13 cellular contexts compared by ENCODE assay signal in genomic region chr2:151334082-151334815, GRCh38. TPM values are rescaled to one million over a fixed set of nuclear protein-coding genes. Genes with fewer than 3 reads are reported as not detected.
DNase-seq lines count a peak whose midpoint lies in the region; ATAC-seq, FAIRE-seq and TF ChIP-seq lines count a peak whose summit lies in the region.
"Had no signal": no experiment of that assay in that cellular context is flagged by ENCODE, and none has a peak within 500 bp of the region (broad histone marks: within the 10 kb centered on the region; RNA-seq: fewer than 3 reads in every experiment).

No MANE protein-coding gene starts in this region.

- H3K4me1 ChIP-seq in ACC112 (ENCODE audit: control insufficient read depth, insufficient read depth, low read length, unreplicated experiment), result peaks cover 41% of the 10 kb centered on the region
- no peaks in the 10 kb centered on the region for H3K4me1 ChIP-seq in breast epithelium
- H3K4me1 ChIP-seq in stomach, result peaks cover 0 to 9% (median 4%) of the 10 kb centered on the region in 4 donors

- WGBS in stomach, 5 donors, result 48 to 66% (median 53%) methylated on average over 3 of the region's 3 CpGs

- intact Hi-C loops in breast epithelium (cut with DNase I; ENCODE audit: low total_unique reads) (no loop called here), stomach (cut with DNase I; ENCODE audit: low total_unique reads) (no loop called here)

- H3K27me3 ChIP-seq in ACC112 (ENCODE audit: insufficient read depth, low read length) (no peaks in the 10 kb centered on the region), breast epithelium (no peaks in the 10 kb centered on the region), stomach (no peaks in the 10 kb centered on the region)

- H3K9me3 ChIP-seq in breast epithelium, result no peaks in the 10 kb centered on the region
- H3K9me3 ChIP-seq in stomach, result no peaks in the 10 kb centered on the region

- no peak for TF ChIP-seq EP300 in stomach (IDR thresholded peaks at IDR 0.05)

- TF ChIP-seq CTCF in breast epithelium (IDR thresholded peaks at IDR 0.05), result no peak
- no peak for TF ChIP-seq CTCF in stomach (IDR thresholded peaks at IDR 0.05)
- no peak for TF ChIP-seq CTCF in D721Med (IDR thresholded peaks at IDR 0.05; ENCODE audit: insufficient read depth, missing control alignments)

- H3K4me3 ChIP-seq in ACC112 (ENCODE audit: low read depth, low read length) (no peak overlapping the region), breast epithelium (no peak overlapping the region), stomach (no peak overlapping the region)

- no peak for TF ChIP-seq POLR2A in breast epithelium (IDR thresholded peaks at IDR 0.05)
- no peak for TF ChIP-seq POLR2A in stomach (IDR thresholded peaks at IDR 0.05)

- DNase-seq in HuH-7.5 (ENCODE audit: low spot score) (peak; percentile 20), breast epithelium (ENCODE audit: low spot score in 2 of 2) (no peak), kidney tubule cell (ENCODE audit: low spot score) (peak; percentile 21), stomach (no peak), D721Med (ENCODE audit: insufficient read length, low spot score) (no peak), NCI-H2227 treated with DMSO at 0.1 percent for 48 hours (lab: John Stamatoyannopoulos, UW) (no peak)
- DNase-seq: activated naive CD4-positive, alpha-beta T cell treated with anti-CD3 and anti-CD28 coated beads for 36 hours; C1 segment of cervical spinal cord; H9 had no signal

- peak overlapping the region; percentile 55 for H2AFZ ChIP-seq in ACC112 (ENCODE audit: low read length, unreplicated experiment)

- no peak for ATAC-seq in HG03280 (IDR thresholded peaks at IDR 0.05; ENCODE audit: unreplicated experiment)

- H3K36me3 ChIP-seq in ACC112 (ENCODE audit: insufficient read depth, low read length), result no peaks in the 10 kb centered on the region
- H3K36me3 ChIP-seq in breast epithelium, result no peaks in the 10 kb centered on the region
- H3K36me3 ChIP-seq in stomach, result no peaks in the 10 kb centered on the region

- FAIRE-seq in D721Med (lab: Jason Lieb, UNC), result no peak
- FAIRE-seq: GM18507 had no signal

- H3K27ac ChIP-seq in ACC112 (ENCODE audit: low read depth, low read length), result peak overlapping the region; percentile 79
- peak overlapping the region; percentile 4 to 61 for H3K27ac ChIP-seq in breast epithelium
- H3K27ac ChIP-seq in stomach, result no peak overlapping the region

- H3K79me2 ChIP-seq in ACC112 (ENCODE audit: control insufficient read depth, insufficient read depth, low read length, unreplicated experiment), result no peaks in the 10 kb centered on the region

RNA-seq across cellular contexts. Expression of gene TNFAIP6, which starts 23.1 kb away (rescaled TPM):
- total RNA-seq in breast epithelium, result 10 to 100 TPM in 1 of 3 donors, 1 to 10 TPM in 2; 2.6 to 12.5 (median 5.3) TPM
- 10 to 100 TPM in 1 of 5 donors, 1 to 10 TPM in 2, not detected in 2; 3.0 to 10.5 (median 9.9) TPM for total RNA-seq in stomach
- polyA plus RNA-seq in stomach, result 1 to 10 TPM in 2 of 3 donors, under 1 TPM in 1; 0.73 to 6.0 (median 4.3) TPM
- total RNA-seq: activated naive CD4-positive, alpha-beta T cell treated with anti-CD3 and anti-CD28 coated beads for 36 hours had no signal
- polyA plus RNA-seq: IgD-negative memory B cell had no signal

RNA-seq across cellular contexts. Expression of gene NMI, which starts 44.8 kb away (rescaled TPM):
- total RNA-seq in breast epithelium (10 to 100 TPM in 2 of 3 donors, 1 to 10 TPM in 1; 6.9 to 10.4 (median 10.2) TPM), stomach (10 to 100 TPM in 2 of 5 donors, 1 to 10 TPM in 3; 2.6 to 22.0 (median 8.2) TPM)
- polyA plus RNA-seq in stomach, result 10 to 100 TPM; 11.1 to 16.8 (median 16.1) TPM

Comparison
In these comparisons a context has a peak if more than half of its experiments do, and no peak if none do; other contexts are left out.
1. H3K27ac ChIP-seq: peak in ACC112 (single experiment) and breast epithelium (2 of 2); none in stomach (0 of 5).
2. DNase-seq: peak in HuH-7.5 (single experiment) and kidney tubule cell (single experiment); none in breast epithelium (0 of 2), stomach (single experiment), D721Med (single experiment) and NCI-H2227 treated with DMSO at 0.1 percent for 48 hours (single experiment).